ENCODE assay signal across 7 cellular contexts in the genomic region with DNA sequence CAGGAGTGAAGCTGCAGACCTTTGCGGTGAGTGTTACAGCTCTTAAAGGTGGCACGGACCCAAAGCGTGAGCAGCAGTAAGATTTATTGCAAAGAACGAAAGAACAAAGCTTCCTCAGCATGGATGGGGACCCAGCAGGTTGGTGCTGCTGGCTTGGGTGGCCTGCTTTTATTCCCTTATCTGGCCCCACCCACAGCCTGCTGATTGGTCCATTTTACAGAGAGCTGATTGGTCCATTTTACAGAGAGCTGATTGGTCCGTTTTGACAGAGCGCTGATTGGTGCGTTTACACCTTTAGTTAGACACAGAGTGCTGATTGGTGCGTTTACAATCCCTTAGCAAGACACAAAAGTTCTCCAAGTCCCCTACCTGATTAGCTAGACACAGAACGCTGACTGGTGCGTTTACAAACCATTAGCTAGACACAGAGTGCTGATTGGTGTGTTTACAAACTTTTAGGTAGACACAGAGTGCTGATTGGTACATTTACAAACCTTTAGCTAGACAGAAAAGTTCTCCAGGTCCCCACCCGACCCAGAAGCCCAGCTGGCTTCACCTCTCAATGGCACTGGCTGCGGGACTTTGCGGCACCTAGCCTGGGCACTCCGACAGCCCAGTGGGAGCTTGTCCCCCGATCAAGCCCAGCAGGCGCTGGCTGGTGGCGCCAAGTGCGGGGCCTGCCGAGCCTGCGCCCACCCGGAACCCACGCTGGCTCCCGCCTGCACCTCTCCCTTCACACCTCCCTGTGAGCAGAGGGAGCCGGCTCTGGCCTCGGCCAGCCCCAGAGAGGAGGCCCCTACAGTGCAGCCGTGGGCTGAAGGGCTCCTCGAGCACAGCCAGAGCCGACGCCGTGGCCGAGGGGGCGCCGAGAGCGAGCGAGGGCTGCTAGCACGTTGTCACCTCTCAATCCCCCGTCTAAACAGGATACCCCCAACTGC. TPM values are rescaled to one million over a fixed set of nuclear protein-coding genes. Genes with fewer than 3 reads are reported as not detected.
"Had no signal": no experiment of that assay in that cellular context is flagged by ENCODE, and none has a peak within 500 bp of the region (broad histone marks: within the 10 kb centered on the region; RNA-seq: fewer than 3 reads in every experiment).

No MANE protein-coding gene starts in this region.

RNA-seq across cellular contexts. Expression of gene IGSF6, which starts 22.5 kb away (rescaled TPM):
- total RNA-seq: fibroblast of villous mesenchyme, lung microvascular endothelial cell, progenitor cell of endocrine pancreas had no signal
- polyA plus RNA-seq: neural cell had no signal

RNA-seq across cellular contexts. Expression of gene OTOA, which starts 33.9 kb away (rescaled TPM):
- total RNA-seq: right cardiac atrium had no signal
- polyA plus RNA-seq: naive thymus-derived CD8-positive, alpha-beta T cell; pancreas had no signal
